ENCODE assay signal across 11 cellular contexts in the genomic region with DNA sequence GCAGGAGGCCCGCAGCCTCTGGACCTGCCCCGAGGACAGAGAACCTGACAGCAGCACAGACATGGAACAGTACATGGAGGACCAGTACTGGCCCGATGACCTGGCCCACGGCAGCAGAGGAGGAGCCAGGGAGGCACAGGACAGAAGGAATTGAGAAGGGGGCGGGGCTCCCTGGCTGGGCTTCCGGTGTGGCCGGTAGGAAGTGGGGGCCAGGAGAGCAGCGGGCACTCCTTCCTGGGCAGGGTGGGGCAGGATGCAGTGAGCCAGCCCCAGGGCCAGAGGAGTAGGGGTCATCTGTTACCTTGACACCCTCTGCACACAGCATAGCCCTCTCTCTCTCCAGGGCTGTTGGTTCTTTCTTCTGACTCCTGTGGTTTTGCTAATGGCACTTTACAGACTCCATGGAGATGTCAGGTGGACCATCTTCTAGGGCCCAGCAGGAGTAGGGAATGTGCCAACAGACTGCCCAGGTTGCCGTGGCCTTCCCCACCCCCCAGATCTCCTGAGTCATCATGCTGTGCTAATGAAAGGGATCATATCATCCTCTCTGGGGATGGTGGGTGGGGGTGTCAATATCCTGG. TPM values are rescaled to one million over a fixed set of nuclear protein-coding genes. Genes with fewer than 3 reads are reported as not detected.
DNase-seq lines count a peak whose midpoint lies in the region; ATAC-seq, FAIRE-seq and TF ChIP-seq lines count a peak whose summit lies in the region.
"Had no signal": no experiment of that assay in that cellular context is flagged by ENCODE, and none has a peak within 500 bp of the region (broad histone marks: within the 10 kb centered on the region; RNA-seq: fewer than 3 reads in every experiment).

No MANE protein-coding gene starts in this region.

- POLR2A ChIA-PET in A549 (lab: Yijun Ruan, JAX), result interaction anchor here (0.8 kb wide), 1 partner anchor 9 kb away, joined by 4 read pairs; a partner anchor contains a TSS
- POLR2A ChIA-PET in HCT116 (lab: Charles Lee), result no interaction called here

- BruUV-seq in HCT116 (replicated peaks; lab: Mats Ljungman, UMichigan), result no TSS peak

- CTCF ChIA-PET in A549 (lab: Yijun Ruan, JAX), result interaction anchor here (1.0 kb wide), 1 partner anchor 27 kb away, joined by 4 read pairs; no protein-coding TSS in a partner anchor
- CTCF ChIA-PET in HCT116 (lab: Charles Lee), result no interaction called here

- no peaks in the 10 kb centered on the region for H3K9me3 ChIP-seq in A549
- H3K9me3 ChIP-seq in HCT116 (ENCODE audit: control insufficient read depth in 1 of 2, insufficient read depth in 1 of 2, low read depth in 1 of 2, low read length in 2 of 2), result no peaks in the 10 kb centered on the region
- H3K9me3 ChIP-seq in astrocyte (ENCODE audit: insufficient read depth, low read depth, low read length), result no peaks in the 10 kb centered on the region
- H3K9me3 ChIP-seq in mesenchymal stem cell (ENCODE audit: control insufficient read depth, low read length), result no peaks in the 10 kb centered on the region

- intact Hi-C loops in HCT116 (cut with micrococcal nuclease), result no loop called here

- H3K4me1 ChIP-seq in A549, result peaks cover 67% of the 10 kb centered on the region
- H3K4me1 ChIP-seq in HCT116 (ENCODE audit: control insufficient read depth in 1 of 2, insufficient read depth in 2 of 2, low read length in 2 of 2), result peaks cover 1 to 28% of the 10 kb centered on the region in 2 experiments; a peak in 3 of 4 replicates
- H3K4me1 ChIP-seq in astrocyte (ENCODE audit: insufficient read depth, low read length), result peaks cover 20% of the 10 kb centered on the region
- H3K4me1 ChIP-seq in mesenchymal stem cell (ENCODE audit: control insufficient read depth, insufficient read depth, low read depth, low read length), result peaks cover 30% of the 10 kb centered on the region
- H3K4me1 ChIP-seq: parathyroid adenoma had no signal

- H3K4me2 ChIP-seq in A549 (peak overlapping the region; percentile 59), HCT116 (ENCODE audit: low read length) (no peak overlapping the region), astrocyte (ENCODE audit: low read length) (no peak overlapping the region), mesenchymal stem cell (ENCODE audit: low read length, poor library complexity, severe bottlenecking) (no peak overlapping the region)

- H2AK5ac ChIP-seq in mesenchymal stem cell (ENCODE audit: low read length, severe bottlenecking), result no peak overlapping the region

- DNase-seq in A549 (ENCODE audit: low read depth in 1 of 2, low spot score in 1 of 2) (peak in 1 of 2 experiments; percentile 53), HCT116 (ENCODE audit: low read depth, low spot score) (no peak), astrocyte (ENCODE audit: low read depth) (no peak), mesenchymal stem cell (no peak), NCI-H187 (lab: John Stamatoyannopoulos, UW) (no peak), OCI-M2 (lab: John Stamatoyannopoulos, UW; ENCODE audit: unreplicated experiment) (no peak), NCI-H82 (lab: John Stamatoyannopoulos, UW) (no peak)

- TF ChIP-seq POLR2A in A549 (IDR thresholded peaks at IDR 0.05; ENCODE audit: low read length) (no peak), HCT116 (IDR thresholded peaks at IDR 0.05; ENCODE audit: borderline replicate concordance, extremely low read depth, insufficient read depth, insufficient read length) (no peak)

- peaks cover 70% of the 10 kb centered on the region for H3K79me2 ChIP-seq in HCT116 (ENCODE audit: insufficient read depth, low read length)
- peaks cover 77% of the 10 kb centered on the region for H3K79me2 ChIP-seq in astrocyte (ENCODE audit: insufficient read depth, low read length)
- H3K79me2 ChIP-seq: parathyroid adenoma had no signal

- no peaks in the 10 kb centered on the region for H3K9me2 ChIP-seq in HCT116 (ENCODE audit: insufficient read depth)

- H3K9ac ChIP-seq in HCT116 (ENCODE audit: low read length) (no peak overlapping the region), astrocyte (ENCODE audit: low read length) (no peak overlapping the region), mesenchymal stem cell (ENCODE audit: low read length) (peak overlapping the region; percentile 11)
- H3K9ac ChIP-seq: parathyroid adenoma had no signal

- peaks cover 16% of the 10 kb centered on the region for H3K79me1 ChIP-seq in mesenchymal stem cell (replicated peaks; ENCODE audit: low read length, poor library complexity, severe bottlenecking)

- no peaks in the 10 kb centered on the region for H3K9me3 Mint-ChIP-seq in astrocyte (ENCODE audit: unreplicated experiment)

- no peak overlapping the region for H2BK120ac ChIP-seq in mesenchymal stem cell (ENCODE audit: low read depth, low read length)

- no peaks in the 10 kb centered on the region for H3K27me3 ChIP-seq in HCT116 (ENCODE audit: insufficient read depth, low read length)
- no peaks in the 10 kb centered on the region for H3K27me3 ChIP-seq in astrocyte (ENCODE audit: insufficient read depth, low read length)
- no peaks in the 10 kb centered on the region for H3K27me3 ChIP-seq in mesenchymal stem cell (ENCODE audit: control insufficient read depth in 1 of 2, insufficient read depth in 1 of 2, low read length in 2 of 2)

- no peak for TF ChIP-seq CTCF in A549 (IDR thresholded peaks at IDR 0.05)
- no peak for TF ChIP-seq CTCF in HCT116 (IDR thresholded peaks at IDR 0.05 in 2 of 3, conservative IDR thresholded peaks at IDR 0.05 in 1 of 3; ENCODE audit: borderline replicate concordance in 1 of 3, insufficient read depth in 1 of 3, low read depth in 2 of 3, low read length in 2 of 3)
- no peak for TF ChIP-seq CTCF in astrocyte (IDR thresholded peaks at IDR 0.05; ENCODE audit: insufficient read depth, low read depth, low read length)

- TF ChIP-seq EP300 in A549 (IDR thresholded peaks at IDR 0.05), result no peak

- H2AFZ ChIP-seq in HCT116 (ENCODE audit: low read depth, low read length, poor library complexity, severe bottlenecking) (no peak overlapping the region), astrocyte (ENCODE audit: low read depth, low read length) (no peak overlapping the region), mesenchymal stem cell (ENCODE audit: low read depth, low read length) (no peak overlapping the region)
- H2AFZ ChIP-seq: parathyroid adenoma had no signal

- no peak overlapping the region for H3K4me3 Mint-ChIP-seq in astrocyte (ENCODE audit: unreplicated experiment)

- H4K20me1 ChIP-seq in HCT116 (ENCODE audit: insufficient read depth) (peaks cover 27% of the 10 kb centered on the region; the same call in 1 of the 2 replicates), astrocyte (ENCODE audit: insufficient read depth, low read length) (peaks cover 91% of the 10 kb centered on the region)

- ATAC-seq in A549 (peak; percentile 63 to 67), HCT116 (peak; percentile 35), GM19324 (IDR thresholded peaks at IDR 0.05; ENCODE audit: low FRiP score, unreplicated experiment) (no peak)

- peak overlapping the region in 1 of 2 experiments; percentile 26 for H2BK12ac ChIP-seq in mesenchymal stem cell (ENCODE audit: low read length in 2 of 2)

- H4K91ac ChIP-seq in mesenchymal stem cell (ENCODE audit: low read length), result no peak overlapping the region

- no peak overlapping the region for H2BK5ac ChIP-seq in mesenchymal stem cell (ENCODE audit: low read depth, low read length, poor library complexity, severe bottlenecking)

- H3K4me3 ChIP-seq in A549, result peak overlapping the region; percentile 14
- no peak overlapping the region for H3K4me3 ChIP-seq in HCT116 (replicated peaks in 1 of 2; ENCODE audit: low read depth in 1 of 2, low read length in 2 of 2)
- H3K4me3 ChIP-seq in astrocyte (ENCODE audit: insufficient read depth, low read depth, low read length), result no peak overlapping the region
- no peak overlapping the region for H3K4me3 ChIP-seq in mesenchymal stem cell (ENCODE audit: insufficient read depth in 1 of 2, low read depth in 1 of 2, low read length in 2 of 2)

- H4K8ac ChIP-seq in mesenchymal stem cell (ENCODE audit: low read length), result no peak overlapping the region

- no peak overlapping the region for H3K4ac ChIP-seq in mesenchymal stem cell (ENCODE audit: low read depth in 1 of 2, low read length in 2 of 2)

- peaks cover 25 to 64% of the 10 kb centered on the region in 2 experiments for H3K36me3 ChIP-seq in HCT116 (ENCODE audit: control insufficient read depth in 1 of 2, insufficient read depth in 2 of 2, low read length in 2 of 2)
- peaks cover 62% of the 10 kb centered on the region for H3K36me3 ChIP-seq in astrocyte (ENCODE audit: insufficient read depth, low read length)
- H3K36me3 ChIP-seq in mesenchymal stem cell (ENCODE audit: control insufficient read depth in 1 of 2, insufficient read depth in 2 of 2, low read depth in 1 of 2, low read length in 2 of 2), result peaks cover 62 to 90% of the 10 kb centered on the region in 2 experiments

- FAIRE-seq in A549 (lab: Jason Lieb, UNC) (no peak), astrocyte (lab: Jason Lieb, UNC) (no peak)

- H3K18ac ChIP-seq in mesenchymal stem cell (ENCODE audit: low read depth in 1 of 2, low read length in 2 of 2), result no peak overlapping the region

- no peak overlapping the region for H3K14ac ChIP-seq in mesenchymal stem cell (ENCODE audit: low read length in 2 of 2)

- H3K23ac ChIP-seq in mesenchymal stem cell (ENCODE audit: low read length in 2 of 2), result peak overlapping the region in 1 of 2 experiments; percentile 3

- peaks cover 31% of the 10 kb centered on the region for H3K36me3 Mint-ChIP-seq in astrocyte (ENCODE audit: low read depth, unreplicated experiment)

- no peaks in the 10 kb centered on the region for H3K27me3 Mint-ChIP-seq in astrocyte (ENCODE audit: low read depth, unreplicated experiment)

- 42% methylated on average over 8 of the region's 9 CpGs for WGBS in A549 (ENCODE audit: missing lambda C conversion rate)
- WGBS in mesenchymal stem cell, result 81% methylated on average over 8 of the region's 9 CpGs

- H2BK15ac ChIP-seq in mesenchymal stem cell (ENCODE audit: low read depth, poor library complexity, severe bottlenecking), result no peak overlapping the region

- peaks cover 22% of the 10 kb centered on the region for H3K4me1 Mint-ChIP-seq in astrocyte (ENCODE audit: low read depth, unreplicated experiment)

- H3K27ac Mint-ChIP-seq in astrocyte (ENCODE audit: unreplicated experiment), result peak overlapping the region; percentile 67

- no peak for TF ChIP-seq RAD21 in A549 (conservative IDR thresholded peaks at IDR 0.05 in 1 of 2, IDR thresholded peaks at IDR 0.05 in 1 of 2)
- TF ChIP-seq RAD21 in HCT116 (IDR thresholded peaks at IDR 0.05; ENCODE audit: low read depth), result no peak

- RAD21 ChIA-PET in HCT116 (lab: Charles Lee; ENCODE audit: low non-redundant PET in 1 of 2, low total read pairs in 2 of 2, uncharacterized antibody in 2 of 2, unreplicated experiment in 2 of 2), result no interaction called here

- peak overlapping the region; percentile 31 to 61; a peak in 4 of 6 replicates for H3K27ac ChIP-seq in A549
- no peak overlapping the region for H3K27ac ChIP-seq in HCT116 (ENCODE audit: low read depth, low read length)
- H3K27ac ChIP-seq in astrocyte (ENCODE audit: low read depth, low read length), result no peak overlapping the region
- no peak overlapping the region for H3K27ac ChIP-seq in mesenchymal stem cell (ENCODE audit: low read length, poor library complexity, severe bottlenecking)
- H3K27ac ChIP-seq: parathyroid adenoma, VCaP had no signal

RNA-seq across cellular contexts. Expression of a gene that starts 8.6 kb away (rescaled TPM):
- polyA plus RNA-seq in A549 (2011; rRNA removed) (47.4 and 65.8 TPM in 2 replicates), A549 (2017; fragmentation: RNase III; extraction: RNeasy Plus Mini Kit Qiagen cat#74134 plus additional on column Dnase treatment) (6.1 to 10.5 TPM (median 7.2 TPM) in 3 replicates)
- polyA plus RNA-seq in A549 (2012; cell fraction: cytosol; rRNA removed), result 29.1 and 29.9 TPM in 2 replicates
- 19.6 and 26.9 TPM in 2 replicates for polyA plus RNA-seq in A549 (2012; cell fraction: nucleus; rRNA removed)
- 17.5 and 24.0 TPM in 2 replicates for polyA minus RNA-seq in A549 (2011; rRNA and poly(A)+ RNA removed)
- total RNA-seq in HCT116 (2021; ENCODE audit: unreplicated experiment) (11.0 TPM), astrocyte (15.9 and 18.6 TPM in 2 replicates)
- 18.3 and 23.5 TPM in 2 replicates for polyA plus RNA-seq in HCT116 (2012)
- 3.3 TPM for polyA plus RNA-seq in mesenchymal stem cell (2013, experiment 1 of 2)
- 3.6 TPM for polyA plus RNA-seq in mesenchymal stem cell (2013, experiment 2 of 2)
- total RNA-seq: temporal lobe had no signal

RNA-seq across cellular contexts. Expression of a gene that starts 9.1 kb away (rescaled TPM):
- polyA plus RNA-seq in A549 (2011; rRNA removed) (74.9 and 81.7 TPM in 2 replicates), A549 (2017; fragmentation: RNase III; extraction: RNeasy Plus Mini Kit Qiagen cat#74134 plus additional on column Dnase treatment) (57.2 to 65.5 TPM (median 62.9 TPM) in 3 replicates)
- 53.3 and 68.6 TPM in 2 replicates for polyA plus RNA-seq in A549 (2012; cell fraction: cytosol; rRNA removed)
- 128 and 155 TPM in 2 replicates for polyA plus RNA-seq in A549 (2012; cell fraction: nucleus; rRNA removed)
- polyA minus RNA-seq in A549 (2011; rRNA and poly(A)+ RNA removed), result 129 and 164 TPM in 2 replicates
- total RNA-seq in HCT116 (2021; ENCODE audit: unreplicated experiment) (36.2 TPM), astrocyte (75.9 and 90.6 TPM in 2 replicates)
- 24.9 and 27.7 TPM in 2 replicates for polyA plus RNA-seq in HCT116 (2012)
- polyA plus RNA-seq in mesenchymal stem cell (2013, experiment 1 of 2), result 26.2 TPM
- polyA plus RNA-seq in mesenchymal stem cell (2013, experiment 2 of 2), result 25.8 TPM

Comparison
In these comparisons a context has a peak if more than half of its experiments do, and no peak if none do; other contexts are left out.
1. H3K27ac ChIP-seq: peak in A549 (2 of 2); none in HCT116 (single experiment), astrocyte (single experiment) and mesenchymal stem cell (single experiment).